7 cellular contexts compared by ENCODE assay signal in the genomic region with DNA sequence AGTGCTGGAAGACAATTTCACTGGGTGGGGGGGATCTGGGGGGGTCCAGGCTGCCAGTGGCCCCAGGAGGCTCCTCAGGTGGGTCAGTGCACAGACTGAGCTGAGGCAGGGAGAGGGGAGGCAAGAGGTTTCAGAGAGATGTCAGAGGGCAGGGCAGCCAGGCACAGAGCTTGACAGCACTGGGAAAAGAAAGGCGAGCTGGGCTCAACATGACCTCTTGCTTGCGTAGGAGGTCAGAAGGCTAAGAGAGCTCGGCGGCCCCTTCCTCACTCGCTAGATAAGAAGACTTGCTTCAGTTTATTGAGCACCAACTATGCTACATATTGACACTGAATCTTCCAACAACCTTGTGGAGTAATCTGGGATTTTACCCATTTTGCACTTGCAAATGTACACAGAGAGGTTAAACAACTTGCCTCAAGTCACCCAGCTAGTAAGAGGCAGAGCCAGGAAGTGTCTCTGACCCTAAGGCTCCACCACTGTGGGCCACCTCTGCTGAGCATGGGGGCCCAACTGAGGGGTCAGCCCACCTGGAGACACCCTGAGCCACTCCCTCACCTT. TPM values are rescaled to one million over a fixed set of nuclear protein-coding genes. Genes with fewer than 3 reads are reported as not detected.
DNase-seq lines count a peak whose midpoint lies in the region; ATAC-seq and TF ChIP-seq lines count a peak whose summit lies in the region.
"Had no signal": no experiment of that assay in that cellular context is flagged by ENCODE, and none has a peak within 500 bp of the region (broad histone marks: within the 10 kb centered on the region; RNA-seq: fewer than 3 reads in every experiment).

No MANE protein-coding gene starts in this region.

- H3K27ac ChIP-seq in fibroblast of lung (ENCODE audit: insufficient read depth, low read length) = peak overlapping the region; percentile 93
- H3K27ac ChIP-seq in thoracic aorta = peak overlapping the region; percentile 100

- H4K20me1 ChIP-seq in fibroblast of lung (ENCODE audit: control insufficient read depth, extremely low read depth, insufficient read depth, low read length) = no peaks in the 10 kb centered on the region

- no peak overlapping the region for H2AFZ ChIP-seq in fibroblast of lung (ENCODE audit: low read length)

- H3K4me3 ChIP-seq in fibroblast of lung (replicated peaks in 1 of 4; ENCODE audit: control extremely low read depth in 1 of 4, insufficient read depth in 1 of 4, low read depth in 3 of 4, low read length in 4 of 4) = peak overlapping the region in 2 of 4 experiments; percentile 29 to 79
- peak overlapping the region; percentile 90 for H3K4me3 ChIP-seq in thoracic aorta

- no peaks in the 10 kb centered on the region for H3K27me3 ChIP-seq in fibroblast of lung (ENCODE audit: control insufficient read depth, insufficient read depth, low read length)
- H3K27me3 ChIP-seq in thoracic aorta (replicated peaks; ENCODE audit: insufficient read depth) = no peaks in the 10 kb centered on the region

- H3K27me3 Mint-ChIP-seq in activated naive CD4-positive, alpha-beta T cell treated with anti-CD3 and anti-CD28 coated beads, Interleukin-2, amount 10 ng/mL, durations not matched to agents 7 days and 5 days = peaks cover 15% of the 10 kb centered on the region

- peaks cover 58% of the 10 kb centered on the region for H3K36me3 ChIP-seq in fibroblast of lung (ENCODE audit: control insufficient read depth, insufficient read depth, low read length)
- peaks cover 50% of the 10 kb centered on the region for H3K36me3 ChIP-seq in thoracic aorta

- peaks cover 17% of the 10 kb centered on the region for H3K36me3 Mint-ChIP-seq in activated naive CD4-positive, alpha-beta T cell treated with anti-CD3 and anti-CD28 coated beads, Interleukin-2, amount 10 ng/mL, durations not matched to agents 7 days and 5 days

- H3K9me3 Mint-ChIP-seq in activated naive CD4-positive, alpha-beta T cell treated with anti-CD3 and anti-CD28 coated beads, Interleukin-2, amount 10 ng/mL, durations not matched to agents 7 days and 5 days = no peaks in the 10 kb centered on the region

- H3K4me3 Mint-ChIP-seq in activated naive CD4-positive, alpha-beta T cell treated with anti-CD3 and anti-CD28 coated beads, Interleukin-2, amount 10 ng/mL, durations not matched to agents 7 days and 5 days = no peak overlapping the region

- H3K9me3 ChIP-seq in fibroblast of lung (ENCODE audit: control insufficient read depth, insufficient read depth, low read depth, low read length) = no peaks in the 10 kb centered on the region
- H3K9me3 ChIP-seq in thoracic aorta = no peaks in the 10 kb centered on the region

- DNase-seq in activated naive CD4-positive, alpha-beta T cell treated with anti-CD3 and anti-CD28 coated beads, Interleukin-2, amount 10 ng/mL, durations not matched to agents 7 days and 5 days = no peak
- DNase-seq in activated naive CD4-positive, alpha-beta T cell treated with anti-CD3 and anti-CD28 coated beads, Interleukin-2, amount 50 U/mL, for 16 hours = no peak
- no peak for DNase-seq in fibroblast of lung (ENCODE audit: low read depth in 2 of 2)
- DNase-seq in thoracic aorta (ENCODE audit: low spot score) = no peak
- DNase-seq: effector CD4-positive, alpha-beta T cell had no signal

- CTCF ChIA-PET in activated naive CD4-positive, alpha-beta T cell treated with anti-CD3 and anti-CD28 coated beads, Interleukin-2, amount 10 ng/mL, durations not matched to agents 7 days and 5 days (lab: Charles Lee) = interaction anchor here (0.6 to 2.5 kb wide), 5 partner anchors 12 to 385 kb away, joined by 3 to 9 read pairs (median 4); no protein-coding TSS in a partner anchor

- peaks cover 53% of the 10 kb centered on the region for H3K79me2 ChIP-seq in fibroblast of lung (ENCODE audit: control insufficient read depth, insufficient read depth, low read length)

- H3K4me2 ChIP-seq in fibroblast of lung (ENCODE audit: extremely low read depth, insufficient read depth, low read length) = peak overlapping the region; percentile 44

- peaks cover 36% of the 10 kb centered on the region for H3K4me1 Mint-ChIP-seq in activated naive CD4-positive, alpha-beta T cell treated with anti-CD3 and anti-CD28 coated beads, Interleukin-2, amount 10 ng/mL, durations not matched to agents 7 days and 5 days

- H3K27ac Mint-ChIP-seq in activated naive CD4-positive, alpha-beta T cell treated with anti-CD3 and anti-CD28 coated beads, Interleukin-2, amount 10 ng/mL, durations not matched to agents 7 days and 5 days = peak overlapping the region; percentile 68

- TF ChIP-seq CTCF in fibroblast of lung (conservative IDR thresholded peaks at IDR 0.05 in 1 of 2, IDR thresholded peaks at IDR 0.05 in 1 of 2; ENCODE audit: low read depth in 1 of 2, low read length in 2 of 2) (no peak), thoracic aorta (IDR thresholded peaks at IDR 0.05) (no peak)

- H3K9ac ChIP-seq in fibroblast of lung (ENCODE audit: insufficient read depth, low read length) = no peak overlapping the region

- H3K4me1 ChIP-seq in fibroblast of lung (ENCODE audit: control insufficient read depth, extremely low read depth, insufficient read depth, low read length) = peaks cover 37% of the 10 kb centered on the region
- peaks cover 55 to 84% of the 10 kb centered on the region in 2 donors for H3K4me1 ChIP-seq in thoracic aorta (ENCODE audit: control insufficient read depth in 1 of 2, low read depth in 2 of 2)

- ATAC-seq in thoracic aorta (ENCODE audit: insufficient number of reproducible peaks, low FRiP score, low read depth) (no peak), GM18873 (IDR thresholded peaks at IDR 0.05; ENCODE audit: low FRiP score, unreplicated experiment) (no peak), HG02981 (IDR thresholded peaks at IDR 0.05; ENCODE audit: unreplicated experiment) (no peak)

RNA-seq across cellular contexts. Expression of a gene that starts 3.5 kb away (rescaled TPM):
- total RNA-seq in fibroblast of lung (55.2 and 65.2 TPM in 2 replicates), thoracic aorta (100 to 1,000 TPM; 626 to 891 TPM)
- 117 and 245 TPM in 2 replicates for polyA plus RNA-seq in fibroblast of lung
- polyA plus RNA-seq in fibroblast of lung (2012) = 250 and 446 TPM in 2 replicates
- polyA minus RNA-seq in fibroblast of lung (ENCODE audit: low replicate concordance) = 267 and 376 TPM in 2 replicates

RNA-seq across cellular contexts. Expression of a gene that starts 15.8 kb away (rescaled TPM):
- total RNA-seq in fibroblast of lung = 0.99 and 2.1 TPM in 2 replicates
- polyA plus RNA-seq in fibroblast of lung = 0.58 and 1.5 TPM in 2 replicates
- polyA plus RNA-seq in fibroblast of lung (2012) = 0.54 and 2.2 TPM in 2 replicates
- 0.19 and 6.0 TPM in 2 replicates for polyA minus RNA-seq in fibroblast of lung (ENCODE audit: low replicate concordance)
- total RNA-seq in thoracic aorta = 10 to 100 TPM; 20.5 to 35.6 TPM

RNA-seq across cellular contexts. Expression of a gene that starts 20.4 kb away (rescaled TPM):
- total RNA-seq in fibroblast of lung (96.4 and 102 TPM in 2 replicates), thoracic aorta (100 to 1,000 TPM in 1 of 2 donors, 10 to 100 TPM in 1; 91.2 to 132 TPM)
- polyA plus RNA-seq in fibroblast of lung = 138 and 181 TPM in 2 replicates
- polyA plus RNA-seq in fibroblast of lung (2012) = 168 and 193 TPM in 2 replicates
- polyA minus RNA-seq in fibroblast of lung (ENCODE audit: low replicate concordance) = 167 and 256 TPM in 2 replicates

RNA-seq across cellular contexts. Expression of a gene that starts 22.9 kb away (rescaled TPM):
- total RNA-seq in fibroblast of lung (76.5 and 79.1 TPM in 2 replicates), thoracic aorta (100 to 1,000 TPM in 1 of 2 donors, 10 to 100 TPM in 1; 53.7 to 138 TPM)
- polyA plus RNA-seq in fibroblast of lung = 66.8 and 71.5 TPM in 2 replicates
- 120 and 261 TPM in 2 replicates for polyA plus RNA-seq in fibroblast of lung (2012)
- 77.3 and 114 TPM in 2 replicates for polyA minus RNA-seq in fibroblast of lung (ENCODE audit: low replicate concordance)

RNA-seq across cellular contexts. Expression of a gene that starts 47.3 kb away (rescaled TPM):
- total RNA-seq in fibroblast of lung (2.1 and 2.3 TPM in 2 replicates), thoracic aorta (10 to 100 TPM in 1 of 2 donors, 1 to 10 TPM in 1; 4.1 to 11.0 TPM)
- polyA plus RNA-seq in fibroblast of lung = 1.6 TPM in 2 replicates
- 3.1 and 5.9 TPM in 2 replicates for polyA plus RNA-seq in fibroblast of lung (2012)
- polyA minus RNA-seq in fibroblast of lung (ENCODE audit: low replicate concordance) = 0.78 and 1.9 TPM in 2 replicates
